In genomic region chr7:135508853-135509588, GRCh38 we compare ENCODE assay signal across 8 cellular contexts. TPM values are rescaled to one million over a fixed set of nuclear protein-coding genes. Genes with fewer than 3 reads are reported as not detected.
DNase-seq lines count a peak whose midpoint lies in the region; ATAC-seq and TF ChIP-seq lines count a peak whose summit lies in the region.

No MANE protein-coding gene starts in this region.

- no peaks in the 10 kb centered on the region for H3K9me2 ChIP-seq in hepatocyte (replicated peaks; ENCODE audit: insufficient read depth)

- intact Hi-C loops in gastrocnemius medialis (cut with DNase I; ENCODE audit: low total_unique reads), result loop anchor here (5.0 kb wide), 2 partner anchors 468 to 522 kb away; partner anchors contain the start of genes AGBL3 and MTPN

- in situ Hi-C loops in gastrocnemius medialis (cut with MboI; ENCODE audit: low sequenced_read_pairs in 4 of 4), result loop anchor here in 1 of 4 donors (25.0 kb wide), 1 partner anchor 1197 kb away; the partner anchor contains the start of gene SLC35B4

- H3K4me3 Mint-ChIP-seq in activated naive CD8-positive, alpha-beta T cell treated with anti-CD3 and anti-CD28 coated beads, Interleukin-2, amount 50 U/mL, for 24 hours, result no peak overlapping the region

- no peak for TF ChIP-seq CTCF in hepatocyte (IDR thresholded peaks at IDR 0.05; ENCODE audit: poor library complexity)
- no peak for TF ChIP-seq CTCF in gastrocnemius medialis (IDR thresholded peaks at IDR 0.05 in 4 of 5, conservative IDR thresholded peaks at IDR 0.05 in 1 of 5)

- H3K4me1 ChIP-seq in hepatocyte (ENCODE audit: insufficient read depth), result peaks cover 16% of the 10 kb centered on the region
- H3K4me1 ChIP-seq in gastrocnemius medialis, result peaks cover 35 to 37% of the 10 kb centered on the region in 2 donors

- H4K20me1 ChIP-seq in hepatocyte (ENCODE audit: insufficient read depth, poor library complexity, severe bottlenecking), result peaks cover 30% of the 10 kb centered on the region

- H3K27ac ChIP-seq in hepatocyte, result peak overlapping the region; percentile 96
- peak overlapping the region; percentile 88 to 97 (median 94) for H3K27ac ChIP-seq in gastrocnemius medialis

- ATAC-seq in activated naive CD8-positive, alpha-beta T cell treated with anti-CD3 and anti-CD28 coated beads, Interleukin-2, amount 50 U/mL, for 24 hours, result peak; percentile 34
- peak; percentile 15 to 18 for ATAC-seq in gastrocnemius medialis
- ATAC-seq in HG02970 (IDR thresholded peaks at IDR 0.05; ENCODE audit: low FRiP score, unreplicated experiment), result no peak

- DNase-seq in NCI-H1417 (lab: John Stamatoyannopoulos, UW) (peak; percentile 33 to 78 (median 65)), NCI-H1417 treated with DMSO at 0.1 percent for 48 hours (lab: John Stamatoyannopoulos, UW) (no peak), H4 (ENCODE audit: low spot score) (peak; percentile 26), NCI-H82 treated with DMSO at 0.1 percent for 48 hours (lab: John Stamatoyannopoulos, UW; ENCODE audit: unreplicated experiment) (peak; percentile 85), hepatocyte (ENCODE audit: low spot score) (peak; percentile 39), gastrocnemius medialis (peak in 1 of 2 donors; percentile 2)
- DNase-seq in activated naive CD8-positive, alpha-beta T cell treated with anti-CD3 and anti-CD28 coated beads, Interleukin-2, amount 50 U/mL, for 24 hours, result peak; percentile 31

- H3K36me3 ChIP-seq in hepatocyte (replicated peaks; ENCODE audit: insufficient read depth, low read depth) (no peaks in the 10 kb centered on the region), gastrocnemius medialis (no peaks in the 10 kb centered on the region)

- H3K4me3 ChIP-seq in hepatocyte, result peak overlapping the region; percentile 90
- H3K4me3 ChIP-seq in gastrocnemius medialis, result peak overlapping the region; percentile 72 to 96 (median 85)

- H3K36me3 Mint-ChIP-seq in activated naive CD8-positive, alpha-beta T cell treated with anti-CD3 and anti-CD28 coated beads, Interleukin-2, amount 50 U/mL, for 24 hours (ENCODE audit: low read depth), result peaks cover 7% of the 10 kb centered on the region

- H3K27ac Mint-ChIP-seq in activated naive CD8-positive, alpha-beta T cell treated with anti-CD3 and anti-CD28 coated beads, Interleukin-2, amount 50 U/mL, for 24 hours, result no peak overlapping the region

- 2% methylated on average over 17 of the region's 17 CpGs for WGBS in hepatocyte (ENCODE audit: low lambda C conversion rate, missing lambda C conversion rate)

- peaks cover 52% of the 10 kb centered on the region for H3K79me2 ChIP-seq in hepatocyte

- peaks cover 2% of the 10 kb centered on the region for H3K27me3 Mint-ChIP-seq in activated naive CD8-positive, alpha-beta T cell treated with anti-CD3 and anti-CD28 coated beads, Interleukin-2, amount 50 U/mL, for 24 hours

- H3K27me3 ChIP-seq in hepatocyte, result no peaks in the 10 kb centered on the region
- no peaks in the 10 kb centered on the region for H3K27me3 ChIP-seq in gastrocnemius medialis

- peaks cover 22% of the 10 kb centered on the region for H3K4me1 Mint-ChIP-seq in activated naive CD8-positive, alpha-beta T cell treated with anti-CD3 and anti-CD28 coated beads, Interleukin-2, amount 50 U/mL, for 24 hours

- peak overlapping the region; percentile 72 for H3K4me2 ChIP-seq in hepatocyte

- no peak for TF ChIP-seq POLR2A in gastrocnemius medialis (IDR thresholded peaks at IDR 0.05)

- H3K9me3 Mint-ChIP-seq in activated naive CD8-positive, alpha-beta T cell treated with anti-CD3 and anti-CD28 coated beads, Interleukin-2, amount 50 U/mL, for 24 hours, result no peaks in the 10 kb centered on the region

- H3K9me3 ChIP-seq in hepatocyte (ENCODE audit: low read depth) (no peaks in the 10 kb centered on the region), gastrocnemius medialis (no peaks in the 10 kb centered on the region)

- H2AFZ ChIP-seq in hepatocyte, result peak overlapping the region; percentile 88

RNA-seq across cellular contexts. Expression of gene CNOT4, which starts 0.9 kb away (rescaled TPM):
- 8.6 and 11.8 TPM in 2 replicates for total RNA-seq in H4 (2014; rRNA removed; shearing (Covaris generic))
- 12.9 and 20.2 TPM in 2 replicates for total RNA-seq in hepatocyte
- 10.9 and 11.8 TPM in 2 replicates for polyA plus RNA-seq in hepatocyte
- 10 to 100 TPM; 25.5 to 38.1 (median 30.7) TPM for total RNA-seq in gastrocnemius medialis

RNA-seq across cellular contexts. Expression of gene NUP205, which starts 48.7 kb away (rescaled TPM):
- total RNA-seq in H4 (2014; rRNA removed; shearing (Covaris generic)), result 97.7 and 113 TPM in 2 replicates
- 43.4 and 44.6 TPM in 2 replicates for total RNA-seq in hepatocyte
- 15.2 and 15.3 TPM in 2 replicates for polyA plus RNA-seq in hepatocyte
- total RNA-seq in gastrocnemius medialis, result 10 to 100 TPM; 12.7 to 33.5 (median 23.6) TPM
